ENCODE assay signal across 1 cellular context in the genomic region with DNA sequence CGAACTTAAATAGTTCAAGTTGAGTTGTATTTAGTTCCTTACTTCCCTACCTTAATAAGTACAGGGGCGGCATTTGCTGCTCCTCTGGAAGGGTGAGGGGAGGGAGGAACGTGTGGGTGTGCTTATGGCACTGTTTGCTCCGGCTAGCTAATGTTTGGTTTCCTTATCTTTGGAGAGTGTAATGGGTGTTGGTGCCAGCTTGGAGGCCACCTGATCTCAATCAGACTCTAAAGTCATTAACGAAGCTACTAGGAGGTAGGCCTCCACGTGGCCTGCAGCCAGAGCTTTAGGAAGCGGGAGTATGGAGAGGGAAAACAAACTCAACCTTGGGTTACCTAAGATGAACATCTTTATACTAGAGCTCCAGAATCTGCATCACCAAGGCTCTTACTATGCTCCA.
TF ChIP-seq lines count a peak whose summit lies in the region.

No MANE protein-coding gene starts in this region.

TF ChIP-seq in GM23338, 12 proteins besides CTCF, POLR2A, EP300 and RAD21 (continued from another document):
- TF ChIP-seq ZNF462 (CRISPR knock-in tag; IDR thresholded peaks at IDR 0.05), result no peak
